In genomic region chr20:59933296-59933848, GRCh38 we compare ENCODE assay signal across 8 cellular contexts. TPM values are rescaled to one million over a fixed set of nuclear protein-coding genes. Genes with fewer than 3 reads are reported as not detected.
DNase-seq lines count a peak whose midpoint lies in the region; ATAC-seq and TF ChIP-seq lines count a peak whose summit lies in the region.

Gene SYCP2 (minus strand): TSS chr20:59933637. CDS start chr20:59922413, 11,224 bp downstream.

- peak within 1 kb of the TSS; percentile 63 to 86 for H3K4me3 ChIP-seq in muscle layer of duodenum (ENCODE audit: low read depth in 1 of 2, low read length in 2 of 2)

- ATAC-seq in HG03520 (IDR thresholded peaks at IDR 0.05; ENCODE audit: unreplicated experiment), result peak; percentile 43

- peak; percentile 87 for DNase-seq in Calu3
- DNase-seq in activated CD8-positive, alpha-beta memory T cell treated with anti-CD3 and anti-CD28 coated beads for 4 hours (ENCODE audit: low read depth in 2 of 2), result peak; percentile 36 to 51
- peak; percentile 46 for DNase-seq in epidermal melanocyte (ENCODE audit: insufficient read length, low spot score)
- no peak for DNase-seq in NCI-H748 treated with DMSO at 0.1 percent for 48 hours (lab: John Stamatoyannopoulos, UW)
- DNase-seq in SHP77 (lab: John Stamatoyannopoulos, UW), result no peak

- H3K27ac ChIP-seq in muscle layer of duodenum (ENCODE audit: low read length), result no peak within 1 kb of the TSS

- TF ChIP-seq CTCF in Calu3 (IDR thresholded peaks at IDR 0.05; ENCODE audit: unreplicated experiment), result no peak

- peaks cover 10 to 17% of the 10 kb centered on the region in 2 donors for H3K4me1 ChIP-seq in muscle layer of duodenum (ENCODE audit: control insufficient read depth in 1 of 2, insufficient read depth in 2 of 2, low read length in 2 of 2)

- CTCF ChIA-PET in Calu3 (lab: Charles Lee), result interaction anchor here (0.8 to 1.7 kb wide), 5 partner anchors 11 to 102 kb away, joined by 3 to 4 read pairs (median 4); no protein-coding TSS in a partner anchor

- H3K36me3 Mint-ChIP-seq in Calu3 (ENCODE audit: insufficient read depth, unreplicated experiment), result peaks cover 31% of the 10 kb centered on the region
- H3K36me3 Mint-ChIP-seq in stimulated activated naive CD8-positive, alpha-beta T cell treated with anti-CD3 and anti-CD28 coated beads, Interleukin-15, Interleukin-2, amounts not matched to agents 100 ng/mL and 50 ng/mL, for 24 hours (ENCODE audit: low read depth), result peaks cover 10% of the 10 kb centered on the region

- peak within 1 kb of the TSS; percentile 85 for H3K4me3 Mint-ChIP-seq in Calu3 (ENCODE audit: low read depth, unreplicated experiment)
- H3K4me3 Mint-ChIP-seq in stimulated activated naive CD8-positive, alpha-beta T cell treated with anti-CD3 and anti-CD28 coated beads, Interleukin-15, Interleukin-2, amounts not matched to agents 100 ng/mL and 50 ng/mL, for 24 hours, result peak within 1 kb of the TSS; percentile 79

- H3K27me3 Mint-ChIP-seq in Calu3 (ENCODE audit: unreplicated experiment), result no peaks in the 10 kb centered on the region
- H3K27me3 Mint-ChIP-seq in stimulated activated naive CD8-positive, alpha-beta T cell treated with anti-CD3 and anti-CD28 coated beads, Interleukin-15, Interleukin-2, amounts not matched to agents 100 ng/mL and 50 ng/mL, for 24 hours, result peaks cover 5% of the 10 kb centered on the region

- H3K36me3 ChIP-seq in muscle layer of duodenum (ENCODE audit: control insufficient read depth in 1 of 2, insufficient read depth in 2 of 2, low read length in 2 of 2), result no peaks in the 10 kb centered on the region

- no peaks in the 10 kb centered on the region for H3K27me3 ChIP-seq in muscle layer of duodenum (ENCODE audit: low read depth, low read length)

- no peaks in the 10 kb centered on the region for H3K9me3 Mint-ChIP-seq in Calu3 (ENCODE audit: low read depth, unreplicated experiment)
- H3K9me3 Mint-ChIP-seq in stimulated activated naive CD8-positive, alpha-beta T cell treated with anti-CD3 and anti-CD28 coated beads, Interleukin-15, Interleukin-2, amounts not matched to agents 100 ng/mL and 50 ng/mL, for 24 hours, result no peaks in the 10 kb centered on the region

- H3K27ac Mint-ChIP-seq in Calu3 (ENCODE audit: unreplicated experiment), result peak within 1 kb of the TSS; percentile 79
- no peak within 1 kb of the TSS for H3K27ac Mint-ChIP-seq in stimulated activated naive CD8-positive, alpha-beta T cell treated with anti-CD3 and anti-CD28 coated beads, Interleukin-15, Interleukin-2, amounts not matched to agents 100 ng/mL and 50 ng/mL, for 24 hours

- intact Hi-C loops in Calu3 (cut with micrococcal nuclease; ENCODE audit: unreplicated experiment), result no loop called here

- BruUV-seq in Calu3 (replicated peaks; lab: Mats Ljungman, UMichigan), result no TSS peak

- H3K4me1 Mint-ChIP-seq in Calu3 (ENCODE audit: low read depth, unreplicated experiment), result peaks cover 44% of the 10 kb centered on the region
- H3K4me1 Mint-ChIP-seq in stimulated activated naive CD8-positive, alpha-beta T cell treated with anti-CD3 and anti-CD28 coated beads, Interleukin-15, Interleukin-2, amounts not matched to agents 100 ng/mL and 50 ng/mL, for 24 hours (ENCODE audit: low read depth), result peaks cover 25% of the 10 kb centered on the region

- H3K9me3 ChIP-seq in muscle layer of duodenum (ENCODE audit: control insufficient read depth in 1 of 2, low read length in 2 of 2), result no peaks in the 10 kb centered on the region

RNA-seq across cellular contexts. Expression of gene SYCP2, which starts in this region (rescaled TPM):
- 56.0 and 58.1 TPM in 2 replicates for total RNA-seq in Calu3 (2022)

Comparison
In these comparisons a context has a peak if more than half of its experiments do, and no peak if none do; other contexts are left out.
1. DNase-seq: peak in Calu3 (single experiment), activated CD8-positive, alpha-beta memory T cell treated with anti-CD3 and anti-CD28 coated beads for 4 hours (2 of 2) and epidermal melanocyte (single experiment); none in NCI-H748 treated with DMSO at 0.1 percent for 48 hours (single experiment) and SHP77 (0 of 2).